In genomic region chr18:8174758-8175157, GRCh38 we compare ENCODE assay signal across 1 cellular context.
TF ChIP-seq lines count a peak whose summit lies in the region.

No MANE protein-coding gene starts in this region.

TF ChIP-seq in GM23338, 12 proteins besides CTCF, POLR2A, EP300 and RAD21:
- TF ChIP-seq ZNF462 (CRISPR knock-in tag; IDR thresholded peaks at IDR 0.05) (no peak), REST (IDR thresholded peaks at IDR 0.05; ENCODE audit: unreplicated experiment) (no peak), STAT1 (IDR thresholded peaks at IDR 0.05; ENCODE audit: unreplicated experiment) (no peak), CREB1 (CRISPR knock-in tag; IDR thresholded peaks at IDR 0.05; ENCODE audit: low read depth) (no peak), POLR2AphosphoS5 (IDR thresholded peaks at IDR 0.05; ENCODE audit: low read depth) (no peak), ETS1 (IDR thresholded peaks at IDR 0.05) (no peak), NANOG (IDR thresholded peaks at IDR 0.05; ENCODE audit: borderline replicate concordance) (no peak), EZH2 (IDR thresholded peaks at IDR 0.05; ENCODE audit: low read depth, unreplicated experiment) (no peak), EZH2phosphoT487 (IDR thresholded peaks at IDR 0.05; ENCODE audit: unreplicated experiment) (no peak), JUNB (IDR thresholded peaks at IDR 0.05; ENCODE audit: unreplicated experiment) (no peak), ZNF114 (CRISPR knock-in tag; IDR thresholded peaks at IDR 0.05) (no peak), ZNF331 (CRISPR knock-in tag; IDR thresholded peaks at IDR 0.05; ENCODE audit: low read depth) (no peak)
